Comparison of ENCODE assay signal across 12 cellular contexts in the genomic region with DNA sequence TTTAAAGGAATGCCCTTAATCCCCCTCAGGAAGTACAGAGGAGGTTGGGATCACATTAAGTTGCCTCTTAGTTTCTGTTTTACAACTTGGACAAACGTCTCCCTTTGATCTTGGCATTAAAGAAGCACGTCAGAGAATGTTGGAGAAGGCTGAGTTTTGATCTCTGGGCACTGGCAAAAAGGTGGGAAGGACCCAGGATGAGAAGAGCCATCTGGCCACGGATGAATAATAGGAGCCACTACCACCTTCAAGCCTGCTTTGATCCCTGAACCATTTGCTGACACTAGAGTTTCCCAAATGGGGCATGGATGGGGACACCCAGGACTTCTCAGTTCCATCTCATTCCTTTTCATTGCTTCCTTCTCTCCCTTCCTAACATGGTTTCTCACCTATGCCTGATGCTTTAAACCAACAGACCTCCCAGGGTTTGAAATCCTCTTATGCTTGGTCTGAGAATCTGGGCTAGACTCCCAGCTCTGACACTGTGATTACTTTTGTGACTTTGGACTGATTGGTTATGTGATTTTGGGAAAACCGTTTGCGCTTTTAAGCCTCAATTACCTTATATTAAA. TPM values are rescaled to one million over a fixed set of nuclear protein-coding genes. Genes with fewer than 3 reads are reported as not detected.
DNase-seq lines count a peak whose midpoint lies in the region; ATAC-seq and TF ChIP-seq lines count a peak whose summit lies in the region.
"Had no signal": no experiment of that assay in that cellular context is flagged by ENCODE, and none has a peak within 500 bp of the region (broad histone marks: within the 10 kb centered on the region; RNA-seq: fewer than 3 reads in every experiment).

No MANE protein-coding gene starts in this region.

- CTCF ChIA-PET in MCF 10A (lab: Yijun Ruan, JAX), result interaction anchor here (0.6 to 1.3 kb wide), 3 partner anchors 13 to 244 kb away, joined by 3 to 8 read pairs (median 3); no protein-coding TSS in a partner anchor
- CTCF ChIA-PET in mammary epithelial cell (lab: Charles Lee; ENCODE audit: low non-redundant PET), result no interaction called here
- CTCF ChIA-PET in WTC11 (lab: Charles Lee), result interaction anchor here (0.6 kb wide), 1 partner anchor 80 kb away, joined by 3 read pairs; no protein-coding TSS in a partner anchor

- no peak overlapping the region for H2BK5ac ChIP-seq in mesendoderm (ENCODE audit: low read length)

- no peak overlapping the region for H3K4ac ChIP-seq in mesendoderm (ENCODE audit: low read depth, low read length)

- peaks cover 23% of the 10 kb centered on the region for H3K79me1 ChIP-seq in mesendoderm (ENCODE audit: low read length)

- H3K9me3 Mint-ChIP-seq in MCF 10A (ENCODE audit: unreplicated experiment) (no peaks in the 10 kb centered on the region), WTC11 (no peaks in the 10 kb centered on the region)

- H3K36me3 ChIP-seq in mammary epithelial cell (ENCODE audit: insufficient read depth, low read length) (peaks cover 2% of the 10 kb centered on the region), mesendoderm (ENCODE audit: control insufficient read depth, insufficient read depth, low read length) (no peaks in the 10 kb centered on the region), mucosa of descending colon (ENCODE audit: low read depth) (peaks cover 5% of the 10 kb centered on the region), SJCRH30 (peaks cover 9% of the 10 kb centered on the region; the same call in 1 of the 2 replicates)

- POLR2A ChIA-PET in MCF 10A (lab: Yijun Ruan, JAX) (no interaction called here), WTC11 (lab: Charles Lee) (no interaction called here)

- H3K27me3 Mint-ChIP-seq in MCF 10A (ENCODE audit: insufficient read depth, unreplicated experiment), result no peaks in the 10 kb centered on the region
- no peaks in the 10 kb centered on the region for H3K27me3 Mint-ChIP-seq in WTC11 (ENCODE audit: low read depth)

- H3K4me2 ChIP-seq in mammary epithelial cell (ENCODE audit: insufficient read depth, low read depth, low read length) (no peak overlapping the region), mesendoderm (ENCODE audit: low read length) (no peak overlapping the region)

- TF ChIP-seq CTCF in MCF 10A (IDR thresholded peaks at IDR 0.05; ENCODE audit: unreplicated experiment), result no peak
- TF ChIP-seq CTCF in mammary epithelial cell (conservative IDR thresholded peaks at IDR 0.05 in 1 of 2, IDR thresholded peaks at IDR 0.05 in 1 of 2; ENCODE audit: extremely low read depth in 1 of 2, insufficient read depth in 1 of 2, low read depth in 1 of 2, low read length in 2 of 2), result no peak
- TF ChIP-seq CTCF in WTC11 (IDR thresholded peaks at IDR 0.05), result no peak
- no peak for TF ChIP-seq CTCF in mucosa of descending colon (IDR thresholded peaks at IDR 0.05)

- ATAC-seq in WTC11 (no peak), mucosa of descending colon (no peak)

- H2AK5ac ChIP-seq in mesendoderm (ENCODE audit: low read length), result no peak overlapping the region

- no peak overlapping the region for H4K5ac ChIP-seq in mesendoderm (ENCODE audit: low read length)

- DNase-seq in MCF 10A (ENCODE audit: unreplicated experiment) (no peak), mammary epithelial cell (no peak), WTC11 (ENCODE audit: low spot score) (no peak), mesendoderm (peak; percentile 14), mucosa of descending colon (no peak), SJCRH30 (no peak)
- DNase-seq in effector CD4-positive, alpha-beta T cell, result no peak
- no peak for DNase-seq in activated effector memory CD4-positive, alpha-beta T cell treated with anti-CD3 and anti-CD28 coated beads, Interleukin-2, amount 50 U/mL, for 16 hours
- DNase-seq: Karpas-422, NCI-H748 treated with DMSO at 0.1 percent for 48 hours, Peyer's patch, SHP77 treated with DMSO at 0.1 percent for 48 hours had no signal

- no peak overlapping the region for H4K8ac ChIP-seq in mesendoderm (ENCODE audit: low read depth, low read length)

- no peak overlapping the region for H3K4me3 Mint-ChIP-seq in MCF 10A (ENCODE audit: unreplicated experiment)
- H3K4me3 Mint-ChIP-seq in WTC11, result no peak overlapping the region

- in situ Hi-C loops in mammary epithelial cell (cut with MboI; ENCODE audit: low sequenced_read_pairs in 2 of 2), result no loop called here

- BruUV-seq in MCF 10A (replicated peaks; lab: Mats Ljungman, UMichigan), result no TSS peak
- BruUV-seq in mammary epithelial cell (replicated peaks; lab: Mats Ljungman, UMichigan), result no TSS peak

- H2BK120ac ChIP-seq in mesendoderm (ENCODE audit: low read depth, low read length), result no peak overlapping the region

- H3K27ac Mint-ChIP-seq in MCF 10A (ENCODE audit: low read depth, unreplicated experiment), result peak overlapping the region; percentile 10
- H3K27ac Mint-ChIP-seq in WTC11, result peak overlapping the region; percentile 58; the same call in 1 of the 2 replicates

- intact Hi-C loops in MCF 10A (cut with micrococcal nuclease), result no loop called here
- intact Hi-C loops in mammary epithelial cell (cut with micrococcal nuclease), result no loop called here
- intact Hi-C loops in mucosa of descending colon (cut with DNase I, micrococcal nuclease), result no loop called here

- H3K27me3 ChIP-seq in mammary epithelial cell (ENCODE audit: insufficient read depth, low read length) (no peaks in the 10 kb centered on the region), mesendoderm (ENCODE audit: insufficient read depth, low read length, poor library complexity) (no peaks in the 10 kb centered on the region), SJCRH30 (no peaks in the 10 kb centered on the region)
- H3K27me3 ChIP-seq: Peyer's patch had no signal

- 55% methylated on average over 5 of the region's 5 CpGs for WGBS in mammary epithelial cell (ENCODE audit: low coverage, missing lambda C conversion rate)
- WGBS in mesendoderm (ENCODE audit: extremely low coverage, insufficient coverage, low lambda C conversion rate), result no CpG with 5 or more reads among the region's 5 CpGs

- no peaks in the 10 kb centered on the region for H4K20me1 ChIP-seq in mammary epithelial cell (ENCODE audit: insufficient read depth, low read length)

- H3K79me2 ChIP-seq in mammary epithelial cell (ENCODE audit: insufficient read depth, low read length), result peaks cover 93% of the 10 kb centered on the region
- H3K79me2 ChIP-seq in mesendoderm (ENCODE audit: control insufficient read depth, insufficient read depth, low read length), result peaks cover 44% of the 10 kb centered on the region

- H2BK15ac ChIP-seq in mesendoderm (replicated peaks; ENCODE audit: low read depth), result no peak overlapping the region

- H3K4me1 Mint-ChIP-seq in MCF 10A (ENCODE audit: insufficient read depth, unreplicated experiment) (peaks cover 38% of the 10 kb centered on the region), WTC11 (peaks cover 23% of the 10 kb centered on the region)

- H2AFZ ChIP-seq in mammary epithelial cell (ENCODE audit: low read depth, low read length), result no peak overlapping the region

- no peak overlapping the region for H3K4me3 ChIP-seq in mammary epithelial cell (replicated peaks in 1 of 3; ENCODE audit: insufficient read depth in 1 of 3, low read depth in 2 of 3, low read length in 3 of 3)
- no peak overlapping the region for H3K4me3 ChIP-seq in mesendoderm (ENCODE audit: low read length)
- H3K4me3 ChIP-seq in mucosa of descending colon, result no peak overlapping the region
- no peak overlapping the region for H3K4me3 ChIP-seq in SJCRH30
- H3K4me3 ChIP-seq: Peyer's patch had no signal

- dilution Hi-C loops in mammary epithelial cell (cut with HindIII; ENCODE audit: low sequenced_read_pairs), result no loop called here

- H3K18ac ChIP-seq in mesendoderm (ENCODE audit: low read length), result no peak overlapping the region

- H3K9me3 ChIP-seq in mammary epithelial cell (replicated peaks; ENCODE audit: insufficient read depth, low read length) (no peaks in the 10 kb centered on the region), mucosa of descending colon (no peaks in the 10 kb centered on the region), SJCRH30 (replicated peaks) (no peaks in the 10 kb centered on the region)
- H3K9me3 ChIP-seq: Peyer's patch had no signal

- H3K9ac ChIP-seq in mammary epithelial cell (ENCODE audit: insufficient read depth, low read length) (no peak overlapping the region), mesendoderm (ENCODE audit: low read length) (no peak overlapping the region)

- H3K27ac ChIP-seq in mammary epithelial cell (ENCODE audit: insufficient read depth, low read depth, low read length), result no peak overlapping the region
- no peak overlapping the region for H3K27ac ChIP-seq in mesendoderm (ENCODE audit: low read depth, low read length)
- no peak overlapping the region for H3K27ac ChIP-seq in SJCRH30
- H3K27ac ChIP-seq: Peyer's patch had no signal

- no peak overlapping the region for H3K56ac ChIP-seq in mesendoderm (ENCODE audit: low read length)

- peaks cover 31% of the 10 kb centered on the region for H3K36me3 Mint-ChIP-seq in MCF 10A (ENCODE audit: insufficient read depth, unreplicated experiment)
- peaks cover 5% of the 10 kb centered on the region for H3K36me3 Mint-ChIP-seq in WTC11

- H3K4me1 ChIP-seq in mammary epithelial cell (ENCODE audit: insufficient read depth, low read length) (peaks cover 9% of the 10 kb centered on the region), mesendoderm (ENCODE audit: control insufficient read depth, low read depth, low read length) (peaks cover 2% of the 10 kb centered on the region), mucosa of descending colon (ENCODE audit: low read depth) (peaks cover 29% of the 10 kb centered on the region), SJCRH30 (peaks cover 9% of the 10 kb centered on the region; the same call in 1 of the 2 replicates)

- H3K23ac ChIP-seq in mesendoderm (ENCODE audit: low read length), result no peak overlapping the region

TF ChIP-seq in WTC11, 78 proteins besides CTCF, POLR2A, EP300 and RAD21:
- TF ChIP-seq SMAD4 (CRISPR knock-in tag; IDR thresholded peaks at IDR 0.05) (no peak), NFE2L1 (CRISPR knock-in tag; IDR thresholded peaks at IDR 0.05) (no peak), FOXK1 (CRISPR knock-in tag; IDR thresholded peaks at IDR 0.05) (no peak), TP53 (CRISPR knock-in tag; IDR thresholded peaks at IDR 0.05) (no peak), NFATC4 (CRISPR knock-in tag; IDR thresholded peaks at IDR 0.05) (no peak)

RNA-seq across cellular contexts. Expression of gene TM9SF4, which starts 5.8 kb away (rescaled TPM):
- 50.6 and 52.3 TPM in 2 replicates for total RNA-seq in MCF 10A (2022)
- 10 to 100 TPM; 51.5 to 53.3 TPM for total RNA-seq in mammary epithelial cell
- polyA plus RNA-seq in mammary epithelial cell, result 58.2 TPM
- polyA minus RNA-seq in mammary epithelial cell, result 65.7 TPM
- 44.8 to 54.9 TPM (median 50.6 TPM) in 3 replicates for total RNA-seq in WTC11 (2021)
- polyA plus RNA-seq in mesendoderm (2013, experiment 1 of 2), result 31.3 TPM
- 33.4 TPM for polyA plus RNA-seq in mesendoderm (2013, experiment 2 of 2)
- 10 to 100 TPM; 54.1 to 74.7 (median 65.8) TPM for total RNA-seq in mucosa of descending colon
- 40.0 and 42.6 TPM in 2 replicates for total RNA-seq in SJCRH30 (2014; rRNA removed; shearing (Covaris generic))
